In genomic region chr13:44470623-44471562, GRCh38 we compare ENCODE assay signal across 8 cellular contexts.
DNase-seq lines count a peak whose midpoint lies in the region; ATAC-seq and TF ChIP-seq lines count a peak whose summit lies in the region.

No MANE protein-coding gene starts in this region.

- H3K9me3 Mint-ChIP-seq in immature natural killer cell (no peaks in the 10 kb centered on the region), Calu3 (ENCODE audit: low read depth, unreplicated experiment) (no peaks in the 10 kb centered on the region)

- no peaks in the 10 kb centered on the region for H3K36me3 ChIP-seq in IMR-90 (ENCODE audit: control insufficient read depth, insufficient read depth, low read length)

- H3K4me1 ChIP-seq in IMR-90 (ENCODE audit: control insufficient read depth, insufficient read depth, low read length), result peaks cover 9% of the 10 kb centered on the region

- TF ChIP-seq CTCF in IMR-90 (conservative IDR thresholded peaks at IDR 0.05; ENCODE audit: low read depth, low read length), result peak; percentile 56
- no peak for TF ChIP-seq CTCF in Calu3 (IDR thresholded peaks at IDR 0.05; ENCODE audit: unreplicated experiment)

- no peak overlapping the region for H2BK5ac ChIP-seq in IMR-90 (ENCODE audit: low read depth, low read length, poor library complexity, severe bottlenecking)

- no peak overlapping the region for H3K56ac ChIP-seq in IMR-90 (ENCODE audit: extremely low read depth, insufficient read depth, low read length)

- peaks cover 14 to 46% of the 10 kb centered on the region in 2 experiments; a peak in 3 of 4 replicates for H3K79me1 ChIP-seq in IMR-90 (ENCODE audit: low read depth in 1 of 2, low read length in 2 of 2)

- H2BK120ac ChIP-seq in IMR-90 (ENCODE audit: low read depth, low read length), result no peak overlapping the region

- no peak overlapping the region for H3K27ac ChIP-seq in IMR-90 (ENCODE audit: insufficient read depth, low read length)

- H3K36me3 Mint-ChIP-seq in immature natural killer cell, result peaks cover 0 to 3% (median 0%) of the 10 kb centered on the region in 3 donors
- no peaks in the 10 kb centered on the region for H3K36me3 Mint-ChIP-seq in Calu3 (ENCODE audit: insufficient read depth, unreplicated experiment)

- no peak overlapping the region for H3K4me3 Mint-ChIP-seq in immature natural killer cell
- no peak overlapping the region for H3K4me3 Mint-ChIP-seq in Calu3 (ENCODE audit: low read depth, unreplicated experiment)

- BruUV-seq in IMR-90 (replicated peaks; lab: Mats Ljungman, UMichigan), result no TSS peak
- no TSS peak for BruUV-seq in Calu3 (replicated peaks; lab: Mats Ljungman, UMichigan)

- H3K14ac ChIP-seq in IMR-90 (replicated peaks; ENCODE audit: low read depth, low read length), result peak overlapping the region; percentile 3; the same call in 1 of the 2 replicates

- TF ChIP-seq POLR2A in IMR-90 (IDR thresholded peaks at IDR 0.05; ENCODE audit: low read depth, low read length), result no peak

- H3K27ac Mint-ChIP-seq in immature natural killer cell (no peak overlapping the region), Calu3 (ENCODE audit: unreplicated experiment) (no peak overlapping the region)

- dilution Hi-C loops in IMR-90 (cut with HindIII; ENCODE audit: low sequenced_read_pairs, unreplicated experiment), result loop anchor here (25.0 kb wide), 1 partner anchor 559 kb away; no protein-coding TSS in a partner anchor

- H2BK20ac ChIP-seq in IMR-90 (ENCODE audit: low read depth, low read length), result no peak overlapping the region

- H3K9ac ChIP-seq in IMR-90 (ENCODE audit: low read depth, low read length), result no peak overlapping the region

- H4K20me1 ChIP-seq in IMR-90 (ENCODE audit: insufficient read depth, low read length), result peaks cover 16% of the 10 kb centered on the region; the same call in 1 of the 2 replicates

- POLR2A ChIA-PET in IMR-90 (lab: Charles Lee; ENCODE audit: unreplicated experiment), result no interaction called here

- no peak overlapping the region for H3K18ac ChIP-seq in IMR-90 (ENCODE audit: low read depth, low read length)

- in situ Hi-C loops in IMR-90 (cut with MboI; ENCODE audit: low sequenced_read_pairs), result no loop called here

- ATAC-seq in IMR-90 (ENCODE audit: low read depth), result no peak
- no peak for ATAC-seq in GM21528 (IDR thresholded peaks at IDR 0.05; ENCODE audit: low FRiP score, unreplicated experiment)

- CTCF ChIA-PET in IMR-90 (lab: Yijun Ruan, JAX) (interaction anchor here (0.7 to 1.2 kb wide), 2 partner anchors 37 to 563 kb away, joined by 3 to 4 read pairs; no protein-coding TSS in a partner anchor), Calu3 (lab: Charles Lee) (no interaction called here)

- peak overlapping the region; percentile 31; the same call in 1 of the 2 replicates for H2AK5ac ChIP-seq in IMR-90 (ENCODE audit: low read depth, low read length)

- H2AFZ ChIP-seq in IMR-90 (replicated peaks; ENCODE audit: low read length, poor library complexity), result no peak overlapping the region

- no peak overlapping the region for H4K5ac ChIP-seq in IMR-90 (ENCODE audit: low read depth, low read length)

- peaks cover 0 to 4% (median 0%) of the 10 kb centered on the region in 3 donors for H3K27me3 Mint-ChIP-seq in immature natural killer cell (ENCODE audit: low read depth in 3 of 3)
- no peaks in the 10 kb centered on the region for H3K27me3 Mint-ChIP-seq in Calu3 (ENCODE audit: unreplicated experiment)

- H3K4me2 ChIP-seq in IMR-90 (ENCODE audit: low read depth, low read length), result no peak overlapping the region

- H3K4me3 ChIP-seq in IMR-90 (ENCODE audit: insufficient read depth, low read depth, low read length), result no peak overlapping the region

- WGBS in IMR-90 (ENCODE audit: extremely low coverage in 2 of 2, insufficient read length in 1 of 2), 2 experiments, result no CpG with 5 or more reads among the region's 4 CpGs

- H3K23ac ChIP-seq in IMR-90 (ENCODE audit: low read depth, low read length), result no peak overlapping the region

- no peak overlapping the region for H2AK9ac ChIP-seq in IMR-90 (replicated peaks; ENCODE audit: low read depth, low read length, poor library complexity)

- DNase-seq in AML-193 (lab: John Stamatoyannopoulos, UW), result peak; percentile 55 to 56
- DNase-seq in IMR-90, result peak; percentile 40
- DNase-seq in SW480 (ENCODE audit: low spot score), result peak; percentile 58
- peak in 2 of 3 donors; percentile 12 to 25 for DNase-seq in immature natural killer cell
- no peak for DNase-seq in AG20443 (ENCODE audit: low spot score)
- no peak for DNase-seq in Calu3
- no peak for DNase-seq in AG08396 (ENCODE audit: low spot score)

- no peak overlapping the region for H4K8ac ChIP-seq in IMR-90 (ENCODE audit: low read depth in 2 of 2, low read length in 2 of 2)

- no peak overlapping the region for H4K91ac ChIP-seq in IMR-90 (ENCODE audit: insufficient read depth, low read depth, low read length)

- peak; percentile 57 for TF ChIP-seq RAD21 in IMR-90 (IDR thresholded peaks at IDR 0.05; ENCODE audit: low read length)

- no peak overlapping the region for H3K4ac ChIP-seq in IMR-90 (ENCODE audit: low read depth, low read length)

- peaks cover 10% of the 10 kb centered on the region for H3K9me1 ChIP-seq in IMR-90 (ENCODE audit: insufficient read depth, low read length)

- no peaks in the 10 kb centered on the region for H3K9me3 ChIP-seq in IMR-90 (ENCODE audit: control insufficient read depth, insufficient read depth, low read length)

- H3K4me1 Mint-ChIP-seq in immature natural killer cell, result no peaks in the 10 kb centered on the region
- H3K4me1 Mint-ChIP-seq in Calu3 (ENCODE audit: low read depth, unreplicated experiment), result peaks cover 10% of the 10 kb centered on the region

- no peaks in the 10 kb centered on the region for H3K27me3 ChIP-seq in IMR-90 (ENCODE audit: control insufficient read depth, insufficient read depth, low read length)

- intact Hi-C loops in IMR-90 (cut with micrococcal nuclease), result loop anchor here (1.0 kb wide), 1 partner anchor 566 kb away; no protein-coding TSS in a partner anchor
- intact Hi-C loops in Calu3 (cut with micrococcal nuclease; ENCODE audit: unreplicated experiment), result loop anchor here (1.0 to 5.0 kb wide), 3 partner anchors 34 to 566 kb away; no protein-coding TSS in a partner anchor

- H2BK15ac ChIP-seq in IMR-90 (ENCODE audit: low read depth, low read length), result no peak overlapping the region

TF ChIP-seq in IMR-90, 13 proteins besides CTCF, POLR2A, EP300 and RAD21:
- TF ChIP-seq SMC3 (IDR thresholded peaks at IDR 0.05; ENCODE audit: low read depth, low read length) (peak; percentile 58), MAFK (IDR thresholded peaks at IDR 0.05; ENCODE audit: low read depth, low read length) (peak; percentile 63), CEBPB (IDR thresholded peaks at IDR 0.05; ENCODE audit: low read depth, low read length) (no peak), NFE2L2 (IDR thresholded peaks at IDR 0.05; ENCODE audit: low read depth, low read length) (no peak)
TF ChIP-seq in IMR-90: peak in this region for 2.

Comparison
In these comparisons a context has a peak if more than half of its experiments do, and no peak if none do; other contexts are left out.
1. DNase-seq: peak in AML-193 (2 of 2), IMR-90 (single experiment), SW480 (single experiment) and immature natural killer cell (2 of 3); none in AG20443 (single experiment), Calu3 (single experiment) and AG08396 (single experiment).